ENCODE assay signal across 3 cellular contexts in genomic region chr12:99966429-99966828, GRCh38.
"Had no signal": no experiment of that assay in that cellular context is flagged by ENCODE, and none has a peak within 500 bp of the region (broad histone marks: within the 10 kb centered on the region; RNA-seq: fewer than 3 reads in every experiment).

No MANE protein-coding gene starts in this region.

- DNase-seq: GDM1, GF-D8 had no signal

- H3K4me3 ChIP-seq: GM12878 had no signal
